Comparison of ENCODE assay signal across 1 cellular context in the genomic region with DNA sequence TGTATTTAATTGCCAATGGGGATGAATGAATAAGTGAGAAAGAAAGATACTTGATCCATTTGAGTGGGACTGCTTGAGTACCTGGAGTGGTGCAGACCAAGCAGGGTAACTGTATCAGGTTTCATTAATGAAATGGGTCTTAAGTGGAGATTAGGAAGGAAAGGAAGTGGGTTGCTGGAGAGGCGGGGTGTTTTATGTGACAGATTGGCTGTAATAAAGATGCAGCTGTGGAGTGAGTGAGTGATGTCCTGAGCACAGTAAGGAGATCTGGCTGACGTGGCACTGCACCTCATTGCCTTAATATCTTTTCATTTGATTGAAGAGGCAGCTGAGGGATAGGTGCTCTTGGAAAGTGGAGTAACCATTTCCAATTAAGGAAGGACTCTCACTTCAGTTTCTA.
TF ChIP-seq lines count a peak whose summit lies in the region.

No MANE protein-coding gene starts in this region.

TF ChIP-seq in GM23338, 12 proteins besides CTCF, POLR2A, EP300 and RAD21:
- TF ChIP-seq ZNF462 (CRISPR knock-in tag; IDR thresholded peaks at IDR 0.05) (no peak), EZH2 (IDR thresholded peaks at IDR 0.05; ENCODE audit: low read depth, unreplicated experiment) (no peak), POLR2AphosphoS5 (IDR thresholded peaks at IDR 0.05; ENCODE audit: low read depth) (no peak), ZNF114 (CRISPR knock-in tag; IDR thresholded peaks at IDR 0.05) (no peak), STAT1 (IDR thresholded peaks at IDR 0.05; ENCODE audit: unreplicated experiment) (no peak), ZNF331 (CRISPR knock-in tag; IDR thresholded peaks at IDR 0.05; ENCODE audit: low read depth) (no peak), EZH2phosphoT487 (IDR thresholded peaks at IDR 0.05; ENCODE audit: unreplicated experiment) (no peak), JUNB (IDR thresholded peaks at IDR 0.05; ENCODE audit: unreplicated experiment) (no peak), NANOG (IDR thresholded peaks at IDR 0.05; ENCODE audit: borderline replicate concordance) (no peak), CREB1 (CRISPR knock-in tag; IDR thresholded peaks at IDR 0.05; ENCODE audit: low read depth) (no peak)
- TF ChIP-seq, protein P1, sequence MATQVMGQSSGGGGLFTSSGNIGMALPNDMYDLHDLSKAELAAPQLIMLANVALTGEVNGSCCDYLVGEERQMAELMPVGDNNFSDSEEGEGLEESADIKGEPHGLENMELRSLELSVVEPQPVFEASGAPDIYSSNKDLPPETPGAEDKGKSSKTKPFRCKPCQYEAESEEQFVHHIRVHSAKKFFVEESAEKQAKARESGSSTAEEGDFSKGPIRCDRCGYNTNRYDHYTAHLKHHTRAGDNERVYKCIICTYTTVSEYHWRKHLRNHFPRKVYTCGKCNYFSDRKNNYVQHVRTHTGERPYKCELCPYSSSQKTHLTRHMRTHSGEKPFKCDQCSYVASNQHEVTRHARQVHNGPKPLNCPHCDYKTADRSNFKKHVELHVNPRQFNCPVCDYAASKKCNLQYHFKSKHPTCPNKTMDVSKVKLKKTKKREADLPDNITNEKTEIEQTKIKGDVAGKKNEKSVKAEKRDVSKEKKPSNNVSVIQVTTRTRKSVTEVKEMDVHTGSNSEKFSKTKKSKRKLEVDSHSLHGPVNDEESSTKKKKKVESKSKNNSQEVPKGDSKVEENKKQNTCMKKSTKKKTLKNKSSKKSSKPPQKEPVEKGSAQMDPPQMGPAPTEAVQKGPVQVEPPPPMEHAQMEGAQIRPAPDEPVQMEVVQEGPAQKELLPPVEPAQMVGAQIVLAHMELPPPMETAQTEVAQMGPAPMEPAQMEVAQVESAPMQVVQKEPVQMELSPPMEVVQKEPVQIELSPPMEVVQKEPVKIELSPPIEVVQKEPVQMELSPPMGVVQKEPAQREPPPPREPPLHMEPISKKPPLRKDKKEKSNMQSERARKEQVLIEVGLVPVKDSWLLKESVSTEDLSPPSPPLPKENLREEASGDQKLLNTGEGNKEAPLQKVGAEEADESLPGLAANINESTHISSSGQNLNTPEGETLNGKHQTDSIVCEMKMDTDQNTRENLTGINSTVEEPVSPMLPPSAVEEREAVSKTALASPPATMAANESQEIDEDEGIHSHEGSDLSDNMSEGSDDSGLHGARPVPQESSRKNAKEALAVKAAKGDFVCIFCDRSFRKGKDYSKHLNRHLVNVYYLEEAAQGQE (IDR thresholded peaks at IDR 0.05; ENCODE audit: unreplicated experiment): no peak
- TF ChIP-seq, protein P2, sequence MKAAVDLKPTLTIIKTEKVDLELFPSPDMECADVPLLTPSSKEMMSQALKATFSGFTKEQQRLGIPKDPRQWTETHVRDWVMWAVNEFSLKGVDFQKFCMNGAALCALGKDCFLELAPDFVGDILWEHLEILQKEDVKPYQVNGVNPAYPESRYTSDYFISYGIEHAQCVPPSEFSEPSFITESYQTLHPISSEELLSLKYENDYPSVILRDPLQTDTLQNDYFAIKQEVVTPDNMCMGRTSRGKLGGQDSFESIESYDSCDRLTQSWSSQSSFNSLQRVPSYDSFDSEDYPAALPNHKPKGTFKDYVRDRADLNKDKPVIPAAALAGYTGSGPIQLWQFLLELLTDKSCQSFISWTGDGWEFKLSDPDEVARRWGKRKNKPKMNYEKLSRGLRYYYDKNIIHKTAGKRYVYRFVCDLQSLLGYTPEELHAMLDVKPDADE (IDR thresholded peaks at IDR 0.05): no peak
